Comparison of ENCODE assay signal across 1 cellular context in genomic region chr17:19361975-19362292, GRCh38.
TF ChIP-seq lines count a peak whose summit lies in the region.

No MANE protein-coding gene starts in this region.

TF ChIP-seq in HCT116, 20 proteins besides CTCF, POLR2A, EP300 and RAD21 (continued from another document):
- TF ChIP-seq, protein P1, sequence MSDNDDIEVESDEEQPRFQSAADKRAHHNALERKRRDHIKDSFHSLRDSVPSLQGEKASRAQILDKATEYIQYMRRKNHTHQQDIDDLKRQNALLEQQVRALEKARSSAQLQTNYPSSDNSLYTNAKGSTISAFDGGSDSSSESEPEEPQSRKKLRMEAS (IDR thresholded peaks at IDR 0.05): no peak
